Comparison of ENCODE assay signal across 26 cellular contexts in the genomic region with DNA sequence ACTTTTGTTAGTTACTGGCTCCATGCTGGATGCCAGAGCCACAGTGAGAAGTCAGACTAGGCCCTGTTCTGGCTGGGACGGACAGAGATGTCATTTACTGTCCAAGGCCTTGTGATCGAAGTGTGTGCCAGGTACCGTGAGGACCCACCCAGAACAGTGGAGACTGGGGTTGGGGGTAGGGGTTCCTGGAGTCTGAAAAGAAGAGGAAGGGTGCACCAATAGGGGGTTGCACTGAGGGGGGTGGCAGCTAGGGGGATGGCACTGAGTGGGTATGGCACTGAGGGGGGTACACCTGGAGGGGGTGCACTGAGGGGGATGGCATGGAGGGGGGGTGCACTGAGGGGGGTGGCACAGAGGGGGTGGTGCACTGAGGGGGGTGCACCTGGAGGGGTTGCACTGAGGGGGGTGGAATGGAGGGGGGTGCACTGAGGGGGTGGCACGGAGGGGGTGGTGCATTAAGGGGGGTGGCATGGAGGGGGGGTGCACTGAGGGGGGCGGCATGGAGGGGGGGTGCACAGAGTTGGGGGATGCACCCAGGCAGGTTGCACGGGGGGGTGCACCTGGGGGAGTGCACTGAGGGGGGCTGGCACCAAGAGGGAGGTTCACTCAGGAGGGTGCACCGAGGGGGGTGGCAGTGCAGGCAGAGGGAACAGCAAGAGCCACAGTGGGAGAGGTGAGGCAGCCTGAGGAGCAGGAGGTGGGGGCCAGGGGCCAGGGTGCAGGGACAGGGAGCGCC. TPM values are rescaled to one million over a fixed set of nuclear protein-coding genes. Genes with fewer than 3 reads are reported as not detected.
DNase-seq lines count a peak whose midpoint lies in the region; ATAC-seq and TF ChIP-seq lines count a peak whose summit lies in the region.
"Had no signal": no experiment of that assay in that cellular context is flagged by ENCODE, and none has a peak within 500 bp of the region (broad histone marks: within the 10 kb centered on the region; RNA-seq: fewer than 3 reads in every experiment).

No MANE protein-coding gene starts in this region.

- H3K4me2 ChIP-seq in BLaER1 treated with 17β-estradiol and CSF1 and Interleukin-3, amounts not matched to agents 10 nM and 100 nM: peak overlapping the region; percentile 65 to 86 (median 78)
- H3K4me2 ChIP-seq in OCI-LY3 (ENCODE audit: low read length) (peak overlapping the region; percentile 28; the same call in 1 of the 2 replicates), Karpas-422 (ENCODE audit: low read depth, low read length, poor library complexity, severe bottlenecking) (no peak overlapping the region)

- TF ChIP-seq CTCF in OCI-LY3 (IDR thresholded peaks at IDR 0.05; ENCODE audit: low read depth, low read length) (no peak), spleen (IDR thresholded peaks at IDR 0.05 in 8 of 11, conservative IDR thresholded peaks at IDR 0.05 in 3 of 11) (no peak), tibial nerve (IDR thresholded peaks at IDR 0.05) (no peak)

- H4K20me1 ChIP-seq in BLaER1 treated with 17β-estradiol and CSF1 and Interleukin-3, amounts not matched to agents 10 nM and 100 nM: no peaks in the 10 kb centered on the region
- H4K20me1 ChIP-seq in OCI-LY3 (ENCODE audit: insufficient read depth, low read length) (no peaks in the 10 kb centered on the region), Karpas-422 (ENCODE audit: insufficient read depth, low read depth, low read length) (no peaks in the 10 kb centered on the region)

- TF ChIP-seq POLR2A in spleen (IDR thresholded peaks at IDR 0.05): no peak
- no peak for TF ChIP-seq POLR2A in tibial nerve (IDR thresholded peaks at IDR 0.05)

- DNase-seq in epidermal melanocyte (ENCODE audit: insufficient read length, low spot score) (peak; percentile 15), spleen (peak; percentile 48), tibial nerve (ENCODE audit: low spot score in 2 of 2) (no peak), Karpas-422 (no peak)
- DNase-seq: activated CD4-positive, alpha-beta T cell treated with anti-CD3 and anti-CD28 coated beads, Interleukin-2, amount 50 U/mL, for 48 hours; activated CD4-positive, CD25-positive, alpha-beta regulatory T cell; activated naive CD4-positive, alpha-beta T cell treated with anti-CD3 and anti-CD28 coated beads, Interleukin-2, amount 50 U/mL, for 16 hours; brain microvascular endothelial cell; DMS79; effector CD8-positive, alpha-beta T cell; erythroblast; NCI-H82; retina; small intestine; stimulated activated CD4-positive, alpha-beta T cell treated with anti-CD3 and anti-CD28 coated beads, Interleukin-1b, Interleukin-23, amount 100 ng/mL, for 48 hours; stomach had no signal

- H2AFZ ChIP-seq in OCI-LY3 (ENCODE audit: low read depth, low read length) (peak overlapping the region; percentile 65; the same call in 1 of the 2 replicates), Karpas-422 (ENCODE audit: low read length) (no peak overlapping the region)

- H3K4me3 ChIP-seq in BLaER1 treated with 17β-estradiol and CSF1 and Interleukin-3, amounts not matched to agents 10 nM and 100 nM: no peak overlapping the region
- H3K4me3 ChIP-seq in OCI-LY3 (ENCODE audit: low read length) (no peak overlapping the region), spleen (no peak overlapping the region), tibial nerve (no peak overlapping the region), Karpas-422 (ENCODE audit: low read length) (no peak overlapping the region)
- H3K4me3 ChIP-seq: pancreas, stomach, thyroid gland had no signal

- peaks cover 0 to 10% (median 5%) of the 10 kb centered on the region in 11 experiments; a peak in 4 of 22 replicates for H3K36me3 ChIP-seq in BLaER1 treated with 17β-estradiol and CSF1 and Interleukin-3, amounts not matched to agents 10 nM and 100 nM
- H3K36me3 ChIP-seq in OCI-LY3 (replicated peaks; ENCODE audit: low read depth, low read length) (no peaks in the 10 kb centered on the region), spleen (no peaks in the 10 kb centered on the region), tibial nerve (no peaks in the 10 kb centered on the region), Karpas-422 (ENCODE audit: insufficient read depth, low read length) (no peaks in the 10 kb centered on the region)
- H3K36me3 ChIP-seq: brain microvascular endothelial cell, pancreas, thyroid gland had no signal

- peaks cover 15 to 19% (median 17%) of the 10 kb centered on the region in 11 experiments for H3K9me3 ChIP-seq in BLaER1 treated with 17β-estradiol and CSF1 and Interleukin-3, amounts not matched to agents 10 nM and 100 nM (replicated peaks in 1 of 11)
- H3K9me3 ChIP-seq in OCI-LY3 (ENCODE audit: insufficient read depth, low read length) (no peaks in the 10 kb centered on the region), spleen (peaks cover 0 to 16% (median 13%) of the 10 kb centered on the region in 8 donors), tibial nerve (peaks cover 0 to 14% (median 0%) of the 10 kb centered on the region in 4 donors), Karpas-422 (ENCODE audit: low read length) (peaks cover 4% of the 10 kb centered on the region; the same call in 1 of the 2 replicates)
- H3K9me3 ChIP-seq: pancreas, thyroid gland had no signal

- H3K9me2 ChIP-seq in Karpas-422 (replicated peaks; ENCODE audit: insufficient read depth, low read length): no peaks in the 10 kb centered on the region

- no peak for ATAC-seq in esophagus mucosa
- ATAC-seq: pancreas had no signal

- H3K9ac ChIP-seq in BLaER1 treated with 17β-estradiol and CSF1 and Interleukin-3, amounts not matched to agents 10 nM and 100 nM: peak overlapping the region; percentile 2 to 68 (median 58); a peak in 15 of 22 replicates
- no peak overlapping the region for H3K9ac ChIP-seq in OCI-LY3 (ENCODE audit: low read length)
- H3K9ac ChIP-seq in Karpas-422 (ENCODE audit: low read length): no peak overlapping the region

- TF ChIP-seq EP300 in tibial nerve (IDR thresholded peaks at IDR 0.05): no peak

- no peaks in the 10 kb centered on the region for H3K27me3 ChIP-seq in BLaER1 treated with 17β-estradiol and CSF1 and Interleukin-3, amounts not matched to agents 10 nM and 100 nM
- no peaks in the 10 kb centered on the region for H3K27me3 ChIP-seq in OCI-LY3 (ENCODE audit: low read depth, low read length)
- H3K27me3 ChIP-seq in spleen (replicated peaks in 1 of 7): peaks cover 0 to 27% (median 7%) of the 10 kb centered on the region in 7 donors
- no peaks in the 10 kb centered on the region for H3K27me3 ChIP-seq in tibial nerve
- H3K27me3 ChIP-seq in Karpas-422 (ENCODE audit: low read length): no peaks in the 10 kb centered on the region
- H3K27me3 ChIP-seq: pancreas had no signal

- WGBS in spleen, 5 donors: 81 to 94% (median 90%) methylated on average over 7 to 8 of the region's 8 CpGs
- WGBS in tibial nerve, 2 donors: 66 to 74% methylated on average over 8 of the region's 8 CpGs

- peaks cover 22 to 38% (median 36%) of the 10 kb centered on the region in 10 experiments for H3K4me1 ChIP-seq in BLaER1 treated with 17β-estradiol and CSF1 and Interleukin-3, amounts not matched to agents 10 nM and 100 nM
- H3K4me1 ChIP-seq in OCI-LY3 (ENCODE audit: low read length) (peaks cover 12% of the 10 kb centered on the region), spleen (peaks cover 0 to 9% (median 0%) of the 10 kb centered on the region in 6 donors), tibial nerve (peaks cover 0 to 31% (median 11%) of the 10 kb centered on the region in 4 donors), Karpas-422 (ENCODE audit: low read length) (no peaks in the 10 kb centered on the region)
- H3K4me1 ChIP-seq: pancreas, stomach had no signal

- H3K27ac ChIP-seq in BLaER1 treated with 17β-estradiol and CSF1 and Interleukin-3, amounts not matched to agents 10 nM and 100 nM: peak overlapping the region; percentile 62 to 86 (median 78)
- H3K27ac ChIP-seq in OCI-LY3 (ENCODE audit: low read length) (peak overlapping the region; percentile 41), spleen (peak overlapping the region in 2 of 8 donors; percentile 23 to 48), tibial nerve (no peak overlapping the region), Karpas-422 (ENCODE audit: low read length) (no peak overlapping the region)
- H3K27ac ChIP-seq: brain microvascular endothelial cell, pancreas, stomach, thyroid gland had no signal

- intact Hi-C loops in spleen (cut with DNase I; ENCODE audit: low total_unique reads): no loop called here

- H3K79me2 ChIP-seq in OCI-LY3 (ENCODE audit: low read length) (no peaks in the 10 kb centered on the region), Karpas-422 (ENCODE audit: low read length) (no peaks in the 10 kb centered on the region)

RNA-seq across cellular contexts. Expression of gene CYP46A1, which starts 10.6 kb away (rescaled TPM):
- total RNA-seq in spleen: under 1 TPM; 0.16 to 0.85 (median 0.40) TPM
- polyA plus RNA-seq in spleen: under 1 TPM; 0.11 to 0.38 (median 0.13) TPM
- 1 to 10 TPM; 1.2 to 3.7 (median 1.4) TPM for total RNA-seq in tibial nerve
- total RNA-seq in Karpas-422 (2014; rRNA removed; shearing (Covaris generic); ENCODE audit: low replicate concordance): 0.52 and 1.3 TPM in 2 replicates
- total RNA-seq in esophagus mucosa: not detected
- total RNA-seq: SK-MEL-5; T-helper 1 cell treated with Interleukin-12 subunit alpha and Interleukin-12 subunit beta and Interleukin-4 antibody, amounts not matched to agents 30 ng/mL and 1 ng/mL, for 36 hours had no signal
- polyA plus RNA-seq: CD14-positive monocyte, immature natural killer cell had no signal

RNA-seq across cellular contexts. Expression of gene HHIPL1, which starts 28.6 kb away (rescaled TPM):
- total RNA-seq in spleen (1 to 10 TPM; 1.8 to 4.2 (median 2.8) TPM), tibial nerve (1 to 10 TPM; 2.6 to 3.9 (median 3.1) TPM), esophagus mucosa (0.28 TPM)
- polyA plus RNA-seq in spleen: under 1 TPM; 0.43 to 0.67 (median 0.64) TPM
- total RNA-seq in Karpas-422 (2014; rRNA removed; shearing (Covaris generic); ENCODE audit: low replicate concordance): 0.07 TPM in 1 of 2 replicates, not detected in the other
- total RNA-seq: natural killer cell treated with Interleukin-12 subunit alpha and Interleukin-12 subunit beta and Interleukin-15 and Interleukin-18, amount 100 ng/mL, for 72 hours had no signal
- polyA plus RNA-seq: CD14-positive monocyte, immature natural killer cell had no signal

Comparison
In these comparisons a context has a peak if more than half of its experiments do, and no peak if none do; other contexts are left out.
1. H3K27ac ChIP-seq: peak in BLaER1 treated with 17β-estradiol and CSF1 and Interleukin-3, amounts not matched to agents 10 nM and 100 nM (11 of 11) and OCI-LY3 (single experiment); none in tibial nerve (0 of 4) and Karpas-422 (single experiment).
2. H3K9ac ChIP-seq: peak in BLaER1 treated with 17β-estradiol and CSF1 and Interleukin-3, amounts not matched to agents 10 nM and 100 nM (11 of 11); none in OCI-LY3 (single experiment) and Karpas-422 (single experiment).
3. DNase-seq: peak in epidermal melanocyte (single experiment) and spleen (single experiment); none in tibial nerve (0 of 2) and Karpas-422 (single experiment).